25 cellular contexts compared by ENCODE assay signal in the genomic region with DNA sequence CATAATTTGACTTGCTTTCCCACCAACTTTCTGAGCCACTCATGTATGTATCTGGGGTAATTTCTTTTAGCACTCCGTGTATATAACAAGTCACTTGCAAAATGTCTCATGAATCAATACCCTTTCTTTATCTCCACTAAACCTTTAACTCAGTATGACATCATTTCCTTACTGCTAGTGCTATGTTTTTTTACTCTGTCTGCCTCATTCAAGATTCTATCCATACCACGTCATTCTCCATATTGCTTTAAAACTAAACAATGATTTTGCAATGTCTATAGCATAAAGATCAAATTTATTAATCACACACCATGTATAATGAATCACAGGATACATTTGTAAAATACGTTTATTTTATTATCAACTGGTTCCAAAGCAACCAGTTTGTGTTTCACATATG.
DNase-seq lines count a peak whose midpoint lies in the region; FAIRE-seq and TF ChIP-seq lines count a peak whose summit lies in the region.
"Had no signal": no experiment of that assay in that cellular context is flagged by ENCODE, and none has a peak within 500 bp of the region (broad histone marks: within the 10 kb centered on the region; RNA-seq: fewer than 3 reads in every experiment).

No MANE protein-coding gene starts in this region.

- H3K36me3 ChIP-seq in endothelial cell of umbilical vein (ENCODE audit: control insufficient read depth in 2 of 2, extremely low read depth in 1 of 2, insufficient read depth in 2 of 2, low read length in 2 of 2), result no peaks in the 10 kb centered on the region
- H3K36me3 ChIP-seq in effector memory CD4-positive, alpha-beta T cell (ENCODE audit: control insufficient read depth, insufficient read depth, low read length), result no peaks in the 10 kb centered on the region
- H3K36me3 ChIP-seq: lower lobe of right lung, SJSA1, tibial nerve had no signal

- H3K9me3 ChIP-seq in endothelial cell of umbilical vein (replicated peaks; ENCODE audit: control insufficient read depth, insufficient read depth, low read length), result no peaks in the 10 kb centered on the region
- H3K9me3 ChIP-seq in effector memory CD4-positive, alpha-beta T cell (ENCODE audit: control insufficient read depth, low read length), result no peaks in the 10 kb centered on the region
- H3K9me3 ChIP-seq: lower lobe of right lung, SJSA1, tibial nerve had no signal

- H3K4me1 ChIP-seq in endothelial cell of umbilical vein (ENCODE audit: control insufficient read depth, extremely low read depth, insufficient read depth, low read length), result no peaks in the 10 kb centered on the region
- H3K4me1 ChIP-seq in effector memory CD4-positive, alpha-beta T cell (ENCODE audit: control insufficient read depth, insufficient read depth, low read length, poor library complexity, severe bottlenecking), result no peaks in the 10 kb centered on the region
- H3K4me1 ChIP-seq: lower lobe of right lung, SJSA1, tibial nerve had no signal

- no peaks in the 10 kb centered on the region for H3K27me3 ChIP-seq in endothelial cell of umbilical vein (ENCODE audit: control insufficient read depth in 2 of 2, insufficient read depth in 2 of 2, low read length in 2 of 2)
- no peaks in the 10 kb centered on the region for H3K27me3 ChIP-seq in effector memory CD4-positive, alpha-beta T cell (replicated peaks; ENCODE audit: control insufficient read depth, insufficient read depth, low read length, poor library complexity, severe bottlenecking)
- H3K27me3 ChIP-seq: SJSA1, tibial nerve had no signal

- 75% methylated on average over 3 of the region's 3 CpGs for WGBS in lower leg skin, 2 donors

- H4K20me1 ChIP-seq in endothelial cell of umbilical vein (replicated peaks; ENCODE audit: control insufficient read depth, extremely low read depth, insufficient read depth, low read length), result no peaks in the 10 kb centered on the region

- no peak overlapping the region for H3K4me2 ChIP-seq in endothelial cell of umbilical vein (ENCODE audit: insufficient read depth, low read length)

- H3K4me3 ChIP-seq in endothelial cell of umbilical vein (replicated peaks in 1 of 3; ENCODE audit: insufficient read depth in 1 of 3, low read depth in 1 of 3, low read length in 3 of 3) (no peak overlapping the region), skeletal muscle cell (ENCODE audit: low read depth, low read length) (no peak overlapping the region), lower leg skin (ENCODE audit: low read depth, poor library complexity, severe bottlenecking) (no peak overlapping the region)
- no peak overlapping the region for H3K4me3 ChIP-seq in effector memory CD4-positive, alpha-beta T cell (ENCODE audit: insufficient read depth, low read depth, low read length, poor library complexity, severe bottlenecking)
- H3K4me3 ChIP-seq: lower lobe of right lung, SJSA1, tibial nerve had no signal

- no TSS peak for BruUV-seq in endothelial cell of umbilical vein (replicated peaks; lab: Mats Ljungman, UMichigan)

- no peak overlapping the region for H3K27ac ChIP-seq in endothelial cell of umbilical vein (ENCODE audit: insufficient read depth, low read depth, low read length)
- H3K27ac ChIP-seq in effector memory CD4-positive, alpha-beta T cell (ENCODE audit: insufficient read depth, low read length, poor library complexity, severe bottlenecking), result no peak overlapping the region
- H3K27ac ChIP-seq: lower lobe of right lung, SJSA1, tibial nerve had no signal

- dilution Hi-C loops in endothelial cell of umbilical vein (cut with MboI; ENCODE audit: extremely low pct_ligation_motif_present, low sequenced_read_pairs), result no loop called here

- intact Hi-C loops in endothelial cell of umbilical vein (cut with micrococcal nuclease) (loop anchor here (10.0 kb wide), 1 partner anchor 425 kb away; no protein-coding TSS in a partner anchor), lower leg skin (cut with DNase I; ENCODE audit: low total_unique reads) (no loop called here)

- no peak for DNase-seq in H54 (ENCODE audit: insufficient read length, low spot score)
- peak; percentile 24 for DNase-seq in RKO (ENCODE audit: low spot score)
- DNase-seq in endothelial cell of umbilical vein (ENCODE audit: low read depth, low spot score), result peak; percentile 51
- DNase-seq in skeletal muscle cell (ENCODE audit: low read depth), result peak; percentile 57
- DNase-seq in effector memory CD4-positive, alpha-beta T cell, result no peak
- no peak for DNase-seq in lower leg skin (ENCODE audit: low spot score in 2 of 2)
- DNase-seq in RCC 7860 (ENCODE audit: low spot score), result no peak
- DNase-seq: activated B cell treated with CpG ODN at 0.5 μM for 24 hours; activated CD4-positive, alpha-beta T cell treated with anti-CD3 and anti-CD28 coated beads, Interleukin-2, amount 50 U/mL, for 1 hour; activated gamma-delta T cell treated with Interleukin-2 at 50 U/mL for 16 hours; activated naive CD8-positive, alpha-beta T cell treated with anti-CD3 and anti-CD28 coated beads, Interleukin-2, amount 10 ng/mL, durations not matched to agents 7 days and 5 days; activated T-cell treated with anti-CD3 and anti-CD28 coated beads, Interleukin-2, amount 50 U/mL, for 4 hours; C1 segment of cervical spinal cord; COR-L47; lower lobe of right lung; naive thymus-derived CD8-positive, alpha-beta T cell; NCI-H1436 treated with DMSO at 0.1 percent for 48 hours; NCI-H446; NCI-H82; right cardiac atrium; RPMI8226; stimulated activated CD4-positive, alpha-beta T cell treated with anti-CD3 and anti-CD28 coated beads, Interleukin-4, amount 100 ng/mL, for 24 hours had no signal

- no peak overlapping the region for H2AFZ ChIP-seq in endothelial cell of umbilical vein (ENCODE audit: low read depth, low read length)

- no peak overlapping the region for H3K9ac ChIP-seq in endothelial cell of umbilical vein (replicated peaks; ENCODE audit: extremely low read depth, insufficient read depth, low read length)

- no peaks in the 10 kb centered on the region for H3K9me1 ChIP-seq in endothelial cell of umbilical vein (replicated peaks; ENCODE audit: control insufficient read depth, extremely low read depth, insufficient read depth, low read length)

- POLR2A ChIA-PET in endothelial cell of umbilical vein (lab: Charles Lee), result no interaction called here

- TF ChIP-seq CTCF in endothelial cell of umbilical vein (IDR thresholded peaks at IDR 0.05; ENCODE audit: extremely low read depth in 1 of 2, insufficient read depth in 1 of 2, low read depth in 1 of 2, low read length in 2 of 2) (no peak), lower leg skin (IDR thresholded peaks at IDR 0.05) (no peak)

- TF ChIP-seq POLR2A in H54 (IDR thresholded peaks at IDR 0.05; ENCODE audit: low read depth, low read length) (no peak), endothelial cell of umbilical vein (IDR thresholded peaks at IDR 0.05; ENCODE audit: low read depth, low read length) (no peak), lower leg skin (IDR thresholded peaks at IDR 0.05) (no peak)

- FAIRE-seq in H54 (lab: Jason Lieb, UNC), result peak; percentile 43
- peak; percentile 21 for FAIRE-seq in endothelial cell of umbilical vein (lab: Jason Lieb, UNC)
- no peak for FAIRE-seq in RCC 7860 (lab: Jason Lieb, UNC)
- FAIRE-seq: frontal cortex had no signal

- no peaks in the 10 kb centered on the region for H3K79me2 ChIP-seq in endothelial cell of umbilical vein (ENCODE audit: control insufficient read depth, insufficient read depth, low read length)

- CTCF ChIA-PET in endothelial cell of umbilical vein (lab: Charles Lee), result no interaction called here

TF ChIP-seq in endothelial cell of umbilical vein, 7 proteins besides CTCF, POLR2A, EP300 and RAD21:
- TF ChIP-seq EZH2 (IDR thresholded peaks at IDR 0.05; ENCODE audit: borderline replicate concordance, low read depth, low read length, severe bottlenecking) (no peak), POLR2AphosphoS5 (IDR thresholded peaks at IDR 0.05; ENCODE audit: insufficient read depth, low read depth, low read length) (no peak), JUN (IDR thresholded peaks at IDR 0.05; ENCODE audit: borderline replicate concordance, insufficient read depth, insufficient read length, low read depth) (peak; percentile 13), MYC (IDR thresholded peaks at IDR 0.05; ENCODE audit: low read depth, low read length) (no peak), FOS (IDR thresholded peaks at IDR 0.05; ENCODE audit: borderline replicate concordance, insufficient read depth, low read length) (no peak), GATA2 (IDR thresholded peaks at IDR 0.05; ENCODE audit: insufficient read depth, insufficient read length, low read depth, low read length) (peak; percentile 14)
- TF ChIP-seq, protein P1, sequence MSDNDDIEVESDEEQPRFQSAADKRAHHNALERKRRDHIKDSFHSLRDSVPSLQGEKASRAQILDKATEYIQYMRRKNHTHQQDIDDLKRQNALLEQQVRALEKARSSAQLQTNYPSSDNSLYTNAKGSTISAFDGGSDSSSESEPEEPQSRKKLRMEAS (IDR thresholded peaks at IDR 0.05; ENCODE audit: insufficient read depth, insufficient read length), result no peak
TF ChIP-seq in endothelial cell of umbilical vein: peak in this region for 2.

Comparison
In these comparisons a context has a peak if more than half of its experiments do, and no peak if none do; other contexts are left out.
1. DNase-seq: peak in RKO (single experiment), endothelial cell of umbilical vein (single experiment) and skeletal muscle cell (single experiment); none in H54 (single experiment), effector memory CD4-positive, alpha-beta T cell (0 of 3), lower leg skin (0 of 2) and RCC 7860 (single experiment).